Comparison of ENCODE assay signal across 12 cellular contexts in the genomic region with DNA sequence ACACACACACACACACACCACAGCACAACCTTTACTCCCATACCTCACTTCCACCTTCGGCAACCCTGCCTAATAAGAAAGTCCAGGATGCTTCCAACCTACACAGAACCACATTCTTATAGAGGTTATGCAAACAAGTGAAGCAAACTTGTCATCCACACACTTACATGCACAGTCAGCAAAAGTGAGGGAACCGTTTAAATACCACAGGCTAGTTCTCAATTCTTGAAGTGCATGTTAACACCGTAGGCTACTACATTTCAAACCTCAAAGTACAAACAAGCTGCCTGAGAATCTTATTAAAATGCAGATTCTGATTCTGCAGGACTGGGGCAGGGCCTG. TPM values are rescaled to one million over a fixed set of nuclear protein-coding genes. Genes with fewer than 3 reads are reported as not detected.
DNase-seq lines count a peak whose midpoint lies in the region; ATAC-seq and TF ChIP-seq lines count a peak whose summit lies in the region.
"Had no signal": no experiment of that assay in that cellular context is flagged by ENCODE, and none has a peak within 500 bp of the region (broad histone marks: within the 10 kb centered on the region; RNA-seq: fewer than 3 reads in every experiment).

No MANE protein-coding gene starts in this region.

- no peak for DNase-seq in Right ventricle myocardium superior
- no peak for DNase-seq in left ventricle myocardium superior
- peak in 1 of 2 experiments; percentile 84 for DNase-seq in PC-9
- no peak for DNase-seq in epithelial cell of prostate (ENCODE audit: low read depth, low spot score)
- no peak for DNase-seq in upper lobe of right lung
- DNase-seq in central memory CD4-positive, alpha-beta T cell, result no peak
- DNase-seq in cerebellar cortex (ENCODE audit: low spot score), result no peak
- DNase-seq: DMS79 treated with DMSO at 0.1 percent for 48 hours, NCI-H1436 treated with DMSO at 0.1 percent for 48 hours, NCI-H2029 treated with DMSO at 0.1 percent for 48 hours had no signal

- peaks cover 97% of the 10 kb centered on the region for H3K4me1 ChIP-seq in PC-9 (replicated peaks; ENCODE audit: insufficient read depth)
- peaks cover 18% of the 10 kb centered on the region for H3K4me1 ChIP-seq in upper lobe of right lung

- H3F3A ChIP-seq in PC-9 (ENCODE audit: insufficient read depth, low read depth), result peaks cover 85% of the 10 kb centered on the region

- no peaks in the 10 kb centered on the region for H3K27me3 ChIP-seq in PC-9 (ENCODE audit: insufficient read depth, low read depth)
- H3K27me3 ChIP-seq in upper lobe of right lung, result no peaks in the 10 kb centered on the region
- H3K27me3 ChIP-seq: BLaER1 treated with 17β-estradiol and CSF1 and Interleukin-3, amounts not matched to agents 10 nM and 100 nM had no signal

- CTCF ChIA-PET in PC-9 (lab: Charles Lee), result interaction anchor here (0.5 to 0.6 kb wide), 3 partner anchors 214 to 687 kb away, joined by 3 to 5 read pairs (median 3); no protein-coding TSS in a partner anchor

- H3K27ac ChIP-seq in PC-9, result peak overlapping the region; percentile 94
- H3K27ac ChIP-seq in epithelial cell of prostate, result peak overlapping the region; percentile 84
- no peak overlapping the region for H3K27ac ChIP-seq in upper lobe of right lung
- H3K27ac ChIP-seq: BLaER1 treated with 17β-estradiol and CSF1 and Interleukin-3, amounts not matched to agents 10 nM and 100 nM had no signal

- H3K79me2 ChIP-seq in PC-9 (ENCODE audit: low read depth), result peaks cover 18% of the 10 kb centered on the region

- H3K36me3 ChIP-seq in PC-9 (ENCODE audit: low read depth), result no peaks in the 10 kb centered on the region
- H3K36me3 ChIP-seq in upper lobe of right lung, result no peaks in the 10 kb centered on the region
- H3K36me3 ChIP-seq: BLaER1 treated with 17β-estradiol and CSF1 and Interleukin-3, amounts not matched to agents 10 nM and 100 nM had no signal

- no peak overlapping the region for H2AFZ ChIP-seq in PC-9

- peak overlapping the region; percentile 89 for H3K4me2 ChIP-seq in PC-9

- TF ChIP-seq CTCF in PC-9 (conservative IDR thresholded peaks at IDR 0.05) (no peak), upper lobe of right lung (IDR thresholded peaks at IDR 0.05) (no peak)

- H3K4me3 ChIP-seq in PC-9 (no peak overlapping the region), upper lobe of right lung (no peak overlapping the region)
- H3K4me3 ChIP-seq: BLaER1 treated with 17β-estradiol and CSF1 and Interleukin-3, amounts not matched to agents 10 nM and 100 nM had no signal

- H3K9me3 ChIP-seq in PC-9 (ENCODE audit: insufficient read depth, low read depth), result no peaks in the 10 kb centered on the region
- no peaks in the 10 kb centered on the region for H3K9me3 ChIP-seq in upper lobe of right lung
- H3K9me3 ChIP-seq: BLaER1 treated with 17β-estradiol and CSF1 and Interleukin-3, amounts not matched to agents 10 nM and 100 nM had no signal

- intact Hi-C loops in Right ventricle myocardium superior (cut with DNase I), result no loop called here
- intact Hi-C loops in left ventricle myocardium superior (cut with micrococcal nuclease), result no loop called here
- intact Hi-C loops in PC-9 (cut with micrococcal nuclease; ENCODE audit: unreplicated experiment), result loop anchor here (1.0 kb wide), 2 partner anchors 10 to 98 kb away; partner anchors contain the start of gene ABLIM3
- intact Hi-C loops in upper lobe of right lung (cut with DNase I), result no loop called here

- ATAC-seq in Right ventricle myocardium superior (ENCODE audit: poor library complexity), result peak; percentile 17
- no peak for ATAC-seq in left ventricle myocardium superior
- peak; percentile 57 for ATAC-seq in upper lobe of right lung
- ATAC-seq in GM21447 (IDR thresholded peaks at IDR 0.05; ENCODE audit: unreplicated experiment), result no peak

- BruUV-seq in PC-9 (replicated peaks; lab: Mats Ljungman, UMichigan), result no TSS peak

- H3K9me2 ChIP-seq in PC-9 (ENCODE audit: insufficient read depth), result no peaks in the 10 kb centered on the region

- H4K20me1 ChIP-seq in PC-9 (ENCODE audit: insufficient read depth), result no peaks in the 10 kb centered on the region
- H4K20me1 ChIP-seq: BLaER1 treated with 17β-estradiol and CSF1 and Interleukin-3, amounts not matched to agents 10 nM and 100 nM had no signal

- POLR2A ChIA-PET in PC-9 (lab: Charles Lee; ENCODE audit: unreplicated experiment), result no interaction called here

RNA-seq across cellular contexts. Expression of gene ABLIM3, which starts 10.4 kb away (rescaled TPM):
- 131 TPM for total RNA-seq in Right ventricle myocardium superior
- total RNA-seq in left ventricle myocardium superior, result 130 TPM
- 101 and 111 TPM in 2 replicates for total RNA-seq in PC-9 (2021)
- 31.9 TPM for total RNA-seq in upper lobe of right lung

Comparison
In these comparisons a context has a peak if more than half of its experiments do, and no peak if none do; other contexts are left out.
1. ATAC-seq: peak in Right ventricle myocardium superior (single experiment) and upper lobe of right lung (single experiment); none in left ventricle myocardium superior (single experiment) and GM21447 (single experiment).